In the genomic region with DNA sequence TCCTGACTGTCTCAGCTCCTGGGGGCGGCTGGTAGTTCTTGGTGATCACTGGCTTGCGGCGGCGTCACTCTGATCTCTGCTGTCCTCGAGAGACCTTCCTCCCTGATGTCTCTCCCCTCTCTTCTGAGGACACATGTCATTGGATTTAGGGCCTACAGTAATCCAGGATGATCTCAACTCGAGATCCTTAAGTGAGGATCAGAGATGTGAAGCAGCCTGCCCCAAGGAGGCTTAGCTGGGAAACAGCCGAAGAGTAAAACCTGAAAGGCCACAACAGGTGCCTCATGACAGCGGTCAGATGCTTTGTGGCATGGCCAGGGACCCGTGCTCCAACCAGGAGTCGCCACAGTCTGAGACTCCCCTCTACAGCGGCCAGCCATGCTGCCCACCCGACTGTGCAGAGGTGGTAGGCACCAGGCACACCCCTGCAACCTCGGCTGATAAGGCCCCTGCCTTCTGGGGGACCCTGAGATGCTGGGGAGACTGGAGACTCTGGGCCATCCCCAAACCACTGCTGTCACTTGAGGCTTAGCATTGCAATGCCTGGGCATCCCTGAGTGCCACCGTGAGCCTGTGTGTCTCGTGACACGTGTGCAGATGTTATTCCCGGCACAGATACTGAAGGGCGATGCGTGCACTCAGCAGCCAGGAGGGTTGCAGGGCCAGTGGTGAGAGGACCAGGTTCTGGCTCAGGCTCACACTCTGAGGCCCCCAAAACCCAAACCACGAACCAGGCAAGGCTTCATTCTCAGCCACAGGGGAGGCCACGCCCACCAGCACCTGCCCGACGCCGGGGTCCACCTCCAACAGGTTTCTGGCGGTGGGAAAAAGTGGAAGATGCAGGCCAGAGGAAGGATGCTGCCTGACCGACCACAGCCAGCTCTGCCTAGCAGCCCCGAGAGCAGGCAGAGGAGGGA, we compare ENCODE assay signal across 24 cellular contexts.
"Had no signal": no experiment of that assay in that cellular context is flagged by ENCODE, and none has a peak within 500 bp of the region (broad histone marks: within the 10 kb centered on the region; RNA-seq: fewer than 3 reads in every experiment).

No MANE protein-coding gene starts in this region.

- H3K9me3 ChIP-seq: esophagus muscularis mucosa, tibial nerve, uterus had no signal

- H3K4me3 ChIP-seq: cardiac muscle cell, esophagus muscularis mucosa, hepatocyte, tibial nerve, uterus had no signal

- FAIRE-seq: endothelial cell of umbilical vein had no signal

- H3K4me2 ChIP-seq: hepatocyte had no signal

- ATAC-seq: activated CD8-positive, alpha-beta memory T cell treated with anti-CD3 and anti-CD28 coated beads, Interleukin-2, amount 10 ng/mL, durations not matched to agents 7 days and 5 days; activated T-helper 17 cell treated with anti-CD3 and anti-CD28 coated beads, Interleukin-2, amount 50 U/mL, for 72 hours; left cardiac atrium; natural killer cell had no signal

- H3K27ac ChIP-seq: cardiac muscle cell, hepatocyte, uterus had no signal

- H3K27me3 ChIP-seq: cardiac muscle cell, esophagus muscularis mucosa, hepatocyte, tibial nerve, uterus had no signal

- DNase-seq: activated B cell treated with CpG ODN at 0.5 μM for 24 hours; activated CD4-positive, alpha-beta memory T cell treated with anti-CD3 and anti-CD28 coated beads, Interleukin-2, amount 10 ng/mL, durations not matched to agents 7 days and 5 days; activated CD4-positive, alpha-beta T cell treated with anti-CD3 and anti-CD28 coated beads for 48 hours; activated CD8-positive, alpha-beta memory T cell treated with anti-CD3 and anti-CD28 coated beads, Interleukin-2, amount 10 ng/mL, durations not matched to agents 7 days and 5 days; activated naive CD4-positive, alpha-beta T cell; activated naive CD8-positive, alpha-beta T cell treated with anti-CD3 and anti-CD28 coated beads for 36 hours; amygdala; dermis blood vessel endothelial cell; effector memory CD4-positive, alpha-beta T cell; left cardiac atrium; mesendoderm; natural killer cell; occipital lobe; posterior cingulate gyrus; retina; stimulated activated CD4-positive, alpha-beta T cell treated with anti-CD3 and anti-CD28 coated beads, Interleukin-12 subunit alpha, Interleukin-12 subunit beta, amount 100 ng/mL, for 4 hours; stimulated activated CD4-positive, alpha-beta T cell treated with anti-CD3 and anti-CD28 coated beads, Interleukin-1b, Interleukin-23, amount 100 ng/mL, for 48 hours; uterus had no signal

- H3K36me3 ChIP-seq: cardiac muscle cell, esophagus muscularis mucosa, tibial nerve, uterus had no signal

- H2AFZ ChIP-seq: hepatocyte had no signal
